Comparison of ENCODE assay signal across 1 cellular context in genomic region chr20:50343490-50344179, GRCh38.
TF ChIP-seq lines count a peak whose summit lies in the region.

No MANE protein-coding gene starts in this region.

TF ChIP-seq in HepG2, 621 proteins besides CTCF, POLR2A, EP300 and RAD21 (continued from another document and continues in another):
- TF ChIP-seq ATRX (CRISPR knock-in tag; IDR thresholded peaks at IDR 0.05; ENCODE audit: borderline replicate concordance) (no peak), KAT2B (IDR thresholded peaks at IDR 0.05; ENCODE audit: borderline replicate concordance, low read depth, low read length) (no peak), KDM5A (IDR thresholded peaks at IDR 0.05; ENCODE audit: borderline replicate concordance, low read length) (no peak), GRHL1 (CRISPR knock-in tag; conservative IDR thresholded peaks at IDR 0.05) (no peak), TARDBP (CRISPR knock-in tag; IDR thresholded peaks at IDR 0.05) (no peak), MIER2 (CRISPR knock-in tag; IDR thresholded peaks at IDR 0.05) (no peak), CSRNP1 (CRISPR knock-in tag; IDR thresholded peaks at IDR 0.05) (no peak; the same call in 1 of the 2 replicates), HNF1A (IDR thresholded peaks at IDR 0.05; ENCODE audit: low read depth) (no peak), HNF1A (CRISPR knock-in tag; IDR thresholded peaks at IDR 0.05; ENCODE audit: borderline replicate concordance) (peak; percentile 59; the same call in 1 of the 2 replicates), POLR2AphosphoS5 (IDR thresholded peaks at IDR 0.05; ENCODE audit: low read depth, low read length) (no peak), LBX2 (CRISPR knock-in tag; IDR thresholded peaks at IDR 0.05; ENCODE audit: borderline replicate concordance) (no peak; the same call in 1 of the 2 replicates), TBX3 (IDR thresholded peaks at IDR 0.05; ENCODE audit: borderline replicate concordance) (no peak), GATA4 (IDR thresholded peaks at IDR 0.05; ENCODE audit: borderline replicate concordance, low read depth) (no peak), DBP (CRISPR knock-in tag; IDR thresholded peaks at IDR 0.05; ENCODE audit: not compliant biosample characterization) (no peak), SMAD1 (CRISPR knock-in tag; IDR thresholded peaks at IDR 0.05; ENCODE audit: borderline replicate concordance, low read depth) (peak; percentile 73; the same call in 1 of the 2 replicates), MLLT10 (CRISPR knock-in tag; IDR thresholded peaks at IDR 0.05) (no peak), ZNF235 (CRISPR knock-in tag; IDR thresholded peaks at IDR 0.05; ENCODE audit: borderline replicate concordance) (no peak), TCF7 (IDR thresholded peaks at IDR 0.05; ENCODE audit: low read depth) (no peak), CHD4 (IDR thresholded peaks at IDR 0.05; ENCODE audit: borderline replicate concordance, low read length) (no peak), RARG (CRISPR knock-in tag; IDR thresholded peaks at IDR 0.05; ENCODE audit: low read depth) (no peak), ATF7 (IDR thresholded peaks at IDR 0.05) (no peak), ATF7 (CRISPR knock-in tag; IDR thresholded peaks at IDR 0.05) (peak; percentile 80; the same call in 1 of the 2 replicates), FOXM1 (CRISPR knock-in tag; IDR thresholded peaks at IDR 0.05) (peak; percentile 61; the same call in 1 of the 2 replicates), ZNF430 (CRISPR knock-in tag; IDR thresholded peaks at IDR 0.05) (no peak), SIN3A (IDR thresholded peaks at IDR 0.05; ENCODE audit: borderline replicate concordance, low read depth, low read length) (no peak), CENPBD1 (CRISPR knock-in tag; IDR thresholded peaks at IDR 0.05; ENCODE audit: borderline replicate concordance, low read depth) (no peak), ARHGAP35 (CRISPR knock-in tag; IDR thresholded peaks at IDR 0.05; ENCODE audit: borderline replicate concordance) (0 out of 2 replicates have a peak, but pooled peaks have one; percentile 42), ZSCAN30 (CRISPR knock-in tag; IDR thresholded peaks at IDR 0.05) (no peak), GZF1 (CRISPR knock-in tag; IDR thresholded peaks at IDR 0.05) (no peak), ZNF563 (CRISPR knock-in tag; IDR thresholded peaks at IDR 0.05) (no peak), ZHX1 (CRISPR knock-in tag; IDR thresholded peaks at IDR 0.05; ENCODE audit: low read depth) (no peak), NRL (CRISPR knock-in tag; IDR thresholded peaks at IDR 0.05; ENCODE audit: borderline replicate concordance) (peak; percentile 72), KLF6 (CRISPR knock-in tag; IDR thresholded peaks at IDR 0.05) (no peak), SKIL (CRISPR knock-in tag; IDR thresholded peaks at IDR 0.05; ENCODE audit: borderline replicate concordance) (no peak), GATAD2A (CRISPR knock-in tag; IDR thresholded peaks at IDR 0.05) (peak; percentile 28; the same call in 1 of the 2 replicates), ATM (IDR thresholded peaks at IDR 0.05; ENCODE audit: borderline replicate concordance) (no peak), PATZ1 (CRISPR knock-in tag; IDR thresholded peaks at IDR 0.05) (peak; percentile 40; the same call in 1 of the 2 replicates), MAX (IDR thresholded peaks at IDR 0.05) (peak; percentile 18), TAF1 (CRISPR knock-in tag; IDR thresholded peaks at IDR 0.05) (no peak), ZNF781 (CRISPR knock-in tag; IDR thresholded peaks at IDR 0.05; ENCODE audit: borderline replicate concordance, not compliant biosample characterization) (no peak), HDAC6 (IDR thresholded peaks at IDR 0.05; ENCODE audit: low read depth, low read length) (no peak), FOXA3 (CRISPR knock-in tag; IDR thresholded peaks at IDR 0.05) (no peak), TRIM22 (IDR thresholded peaks at IDR 0.05) (no peak), ADNP (CRISPR knock-in tag; IDR thresholded peaks at IDR 0.05) (no peak), ZNF33A (CRISPR knock-in tag; IDR thresholded peaks at IDR 0.05; ENCODE audit: borderline replicate concordance) (no peak), PHF8 (CRISPR knock-in tag; IDR thresholded peaks at IDR 0.05) (no peak), SIX4 (CRISPR knock-in tag; IDR thresholded peaks at IDR 0.05) (no peak), HCFC1 (IDR thresholded peaks at IDR 0.05; ENCODE audit: low read depth, low read length) (no peak), SKI (IDR thresholded peaks at IDR 0.05; ENCODE audit: partially characterized antibody) (no peak), ZNF496 (CRISPR knock-in tag; IDR thresholded peaks at IDR 0.05; ENCODE audit: insufficient replicate concordance) (no peak), ZNF333 (CRISPR knock-in tag; IDR thresholded peaks at IDR 0.05; ENCODE audit: borderline replicate concordance) (no peak)
